In the genomic region with DNA sequence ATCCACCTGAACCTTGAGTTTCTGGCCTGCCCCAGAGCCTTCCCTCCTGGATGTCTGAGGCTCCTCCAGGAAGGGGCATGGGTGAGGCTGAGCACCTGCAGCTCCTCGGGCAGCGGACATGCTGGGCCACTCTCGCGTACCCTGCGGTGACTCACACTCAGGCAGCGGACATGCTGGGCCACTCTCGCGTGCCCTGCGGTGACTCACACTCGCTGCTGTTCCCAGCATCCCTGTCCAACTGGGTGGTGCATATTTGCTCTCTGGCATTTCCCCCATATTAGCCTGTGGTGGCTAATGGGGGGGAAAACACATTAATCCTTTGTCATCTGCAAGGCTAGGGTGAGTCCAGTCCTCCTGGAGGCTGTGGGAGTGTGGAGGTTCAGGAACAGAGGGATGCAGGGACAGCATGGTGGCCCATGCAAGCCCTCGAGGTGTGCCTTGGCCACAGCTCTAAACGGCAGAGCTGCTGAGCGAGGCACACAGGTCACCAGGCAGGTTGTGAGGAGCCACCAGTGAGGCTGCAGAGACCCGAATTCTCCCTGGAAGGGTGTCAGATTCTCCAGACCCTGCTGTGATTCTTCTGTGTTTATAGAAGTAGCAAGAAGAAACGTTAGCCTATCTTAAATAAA, we compare ENCODE assay signal across 19 cellular contexts.
A peak's percentile ranks its signal among the peaks of the same experiment; 100 is the strongest.
DNase-seq lines count a peak whose midpoint lies in the region; ATAC-seq, FAIRE-seq and TF ChIP-seq lines count a peak whose summit lies in the region.
"Had no signal": no experiment of that assay in that cellular context is flagged by ENCODE, and none has a peak within 500 bp of the region (broad histone marks: within the 10 kb centered on the region; RNA-seq: fewer than 3 reads in every experiment).

No MANE protein-coding gene starts in this region.

- no peak for ATAC-seq in HepG2
- no peak for ATAC-seq in right lobe of liver
- ATAC-seq in HG03342 (IDR thresholded peaks at IDR 0.05; ENCODE audit: unreplicated experiment), result no peak
- ATAC-seq: activated T-cell treated with anti-CD3 and anti-CD28 coated beads, Interleukin-2, amount 50 U/mL, for 4 hours; effector memory CD8-positive, alpha-beta T cell had no signal

- H3K9me3 ChIP-seq in HepG2 (ENCODE audit: low read length) (no peaks in the 10 kb centered on the region), right lobe of liver (no peaks in the 10 kb centered on the region)
- H3K9me3 ChIP-seq: pancreas had no signal

- CTCF ChIA-PET in HepG2 (lab: Yijun Ruan, JAX; ENCODE audit: low intra/inter-chr PET ratio, low total read pairs), result no interaction called here

- H3K4me3 ChIP-seq in HepG2 (replicated peaks in 1 of 3; ENCODE audit: insufficient read depth in 1 of 3, low read depth in 2 of 3, low read length in 3 of 3), result no peak overlapping the region
- no peak overlapping the region for H3K4me3 ChIP-seq in right lobe of liver
- H3K4me3 ChIP-seq in kidney epithelial cell (ENCODE audit: low read depth, low read length), result no peak overlapping the region
- H3K4me3 ChIP-seq: cardiac muscle cell, pancreas had no signal

- TF ChIP-seq CTCF in HepG2 (CRISPR knock-in tag; IDR thresholded peaks at IDR 0.05) (no peak), right lobe of liver (IDR thresholded peaks at IDR 0.05) (no peak), kidney epithelial cell (IDR thresholded peaks at IDR 0.05; ENCODE audit: insufficient read depth, low read length, poor library complexity, severe bottlenecking) (no peak)

- no peak overlapping the region for H3K9ac ChIP-seq in HepG2 (ENCODE audit: insufficient read depth, low read depth, low read length)

- H3K27me3 ChIP-seq in HepG2 (ENCODE audit: control insufficient read depth in 1 of 2, insufficient read depth in 2 of 2, low read length in 2 of 2), result peaks cover 9 to 70% of the 10 kb centered on the region in 2 experiments
- H3K27me3 ChIP-seq in right lobe of liver, result no peaks in the 10 kb centered on the region
- H3K27me3 ChIP-seq in kidney epithelial cell (ENCODE audit: control insufficient read depth, insufficient read depth, low read length), result no peaks in the 10 kb centered on the region
- H3K27me3 ChIP-seq: cardiac muscle cell, pancreas had no signal

- WGBS in HepG2 (ENCODE audit: low lambda C conversion rate), result 6% methylated on average over 4 of the region's 15 CpGs
- WGBS in right lobe of liver (ENCODE audit: insufficient coverage, low coverage, low lambda C conversion rate, missing lambda C conversion rate), result 24% methylated on average over 4 of the region's 15 CpGs

- H3K27ac ChIP-seq in HepG2 (ENCODE audit: extremely low read length, insufficient read depth, low read length), result no peak overlapping the region
- no peak overlapping the region for H3K27ac ChIP-seq in right lobe of liver
- H3K27ac ChIP-seq: cardiac muscle cell, pancreas had no signal

- H2AFZ ChIP-seq in HepG2 (ENCODE audit: low read length), result no peak overlapping the region

- H3K4me1 ChIP-seq in HepG2 (ENCODE audit: insufficient read depth, low read length), result no peaks in the 10 kb centered on the region
- no peaks in the 10 kb centered on the region for H3K4me1 ChIP-seq in right lobe of liver
- H3K4me1 ChIP-seq: pancreas had no signal

- FAIRE-seq in HepG2 (lab: Jason Lieb, UNC), result no peak
- FAIRE-seq: pancreas had no signal

- BruUV-seq in HepG2 (replicated peaks; lab: Mats Ljungman, UMichigan), result no TSS peak

- DNase-seq in HepG2 (ENCODE audit: low spot score), result no peak
- no peak for DNase-seq in right lobe of liver
- DNase-seq in RPMI7951 (ENCODE audit: low read depth), result peak; percentile 26
- peak; percentile 1 for DNase-seq in kidney epithelial cell (ENCODE audit: low read depth)
- DNase-seq in KBM-7, result no peak
- DNase-seq in DMS79 (lab: John Stamatoyannopoulos, UW), result no peak
- DNase-seq in medulla oblongata (ENCODE audit: extremely low spot score), result no peak
- DNase-seq: activated CD4-positive, alpha-beta T cell treated with anti-CD3 and anti-CD28 coated beads, Interleukin-2, amount 50 U/mL, for 4 hours; activated naive CD8-positive, alpha-beta T cell treated with anti-CD3 and anti-CD28 coated beads, Interleukin-2, amount 10 ng/mL, durations not matched to agents 7 days and 5 days; activated T-cell treated with anti-CD3 and anti-CD28 coated beads, Interleukin-2, amount 50 U/mL, for 4 hours; COR-L47; effector memory CD8-positive, alpha-beta T cell; KG1; NCI-H1417; NCI-H345; stimulated activated naive CD4-positive, alpha-beta T cell treated with Interleukin-2 at 50 U/mL for 16 hours had no signal

- intact Hi-C loops in HepG2 (cut with micrococcal nuclease; ENCODE audit: unreplicated experiment) (no loop called here), right lobe of liver (cut with DNase I) (no loop called here)

- TF ChIP-seq POLR2A in HepG2 (IDR thresholded peaks at IDR 0.05; ENCODE audit: insufficient read depth in 1 of 2, low read depth in 2 of 2, low read length in 2 of 2), result no peak
- TF ChIP-seq POLR2A in right lobe of liver (IDR thresholded peaks at IDR 0.05), result no peak

- in situ Hi-C loops in HepG2 (cut with HindIII; ENCODE audit: extremely low pct_ligation_motif_present, low pct_unique_long_range_greater_than_20kb) (no loop called here), KBM-7 (cut with MboI; ENCODE audit: low pct_unique_long_range_greater_than_20kb, low sequenced_read_pairs) (no loop called here)

- no peak for TF ChIP-seq RAD21 in HepG2 (CRISPR knock-in tag; IDR thresholded peaks at IDR 0.05)

- no peak overlapping the region for H3K4me2 ChIP-seq in HepG2 (ENCODE audit: low read depth, low read length)

- TF ChIP-seq EP300 in HepG2 (IDR thresholded peaks at IDR 0.05; ENCODE audit: low read depth in 2 of 2, low read length in 2 of 2) (no peak), HepG2 (CRISPR knock-in tag; IDR thresholded peaks at IDR 0.05; ENCODE audit: borderline replicate concordance) (no peak)

- no peaks in the 10 kb centered on the region for H4K20me1 ChIP-seq in HepG2 (ENCODE audit: insufficient read depth, low read length)

- H3K36me3 ChIP-seq in HepG2 (replicated peaks in 1 of 2; ENCODE audit: control insufficient read depth in 1 of 2, insufficient read depth in 2 of 2, low read length in 2 of 2) (no peaks in the 10 kb centered on the region), right lobe of liver (no peaks in the 10 kb centered on the region), kidney epithelial cell (ENCODE audit: control insufficient read depth, insufficient read depth, low read length) (no peaks in the 10 kb centered on the region)
- H3K36me3 ChIP-seq: cardiac muscle cell, pancreas had no signal

- POLR2A ChIA-PET in HepG2 (lab: Yijun Ruan, JAX), result no interaction called here

- H3K79me2 ChIP-seq in HepG2 (ENCODE audit: insufficient read depth, low read length), result no peaks in the 10 kb centered on the region

TF ChIP-seq in HepG2, 621 proteins besides CTCF, POLR2A, EP300 and RAD21:
- TF ChIP-seq SCMH1 (CRISPR knock-in tag; IDR thresholded peaks at IDR 0.05; ENCODE audit: borderline replicate concordance) (no peak), CHD2 (IDR thresholded peaks at IDR 0.05; ENCODE audit: low read depth, low read length) (peak; percentile 27; the same call in 1 of the 2 replicates), FOSL2 (CRISPR knock-in tag; IDR thresholded peaks at IDR 0.05) (peak; percentile 61), HNRNPLL (IDR thresholded peaks at IDR 0.05; ENCODE audit: low read depth, low read length, poor library complexity, severe bottlenecking) (peak; percentile 34)
TF ChIP-seq in HepG2: peak in this region for 3.

Comparison
In these comparisons a context has a peak if more than half of its experiments do, and no peak if none do; other contexts are left out.
1. DNase-seq: peak in RPMI7951 (single experiment) and kidney epithelial cell (single experiment); none in HepG2 (single experiment), right lobe of liver (0 of 3), KBM-7 (single experiment), DMS79 (single experiment) and medulla oblongata (single experiment).